16 cellular contexts compared by ENCODE assay signal in the genomic region with DNA sequence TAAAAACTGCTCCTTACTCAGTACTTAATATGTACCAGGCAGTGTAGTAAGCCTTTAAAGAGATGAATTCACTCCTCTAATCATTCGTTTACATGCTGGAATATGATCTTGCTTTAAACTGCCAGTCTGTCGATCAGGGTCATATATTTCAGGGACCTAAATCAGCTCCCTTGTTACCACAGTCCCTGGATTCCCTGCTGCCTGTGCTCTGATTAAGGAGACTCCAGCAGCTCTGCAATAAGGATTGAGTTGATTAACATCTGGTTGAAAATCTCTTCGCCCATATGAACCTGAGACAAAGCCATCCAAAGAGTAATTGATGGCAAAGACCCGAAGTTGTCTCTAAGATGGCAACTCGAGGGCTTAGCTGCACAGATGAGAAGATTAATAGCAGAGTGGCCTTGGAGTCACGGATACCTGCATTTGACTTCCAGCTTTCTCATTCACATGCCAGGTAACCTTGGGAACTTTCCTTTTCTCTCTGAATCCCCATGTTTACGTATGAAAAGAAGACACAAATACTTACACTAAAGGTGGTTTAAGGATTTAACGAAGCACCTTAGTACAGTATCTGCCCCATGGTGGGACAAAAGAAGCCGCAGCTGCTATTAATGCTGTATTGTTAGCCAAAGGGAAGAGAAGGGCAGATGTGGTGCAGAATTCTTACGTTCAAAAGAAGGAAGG.
"Had no signal": no experiment of that assay in that cellular context is flagged by ENCODE, and none has a peak within 500 bp of the region (broad histone marks: within the 10 kb centered on the region; RNA-seq: fewer than 3 reads in every experiment).

No MANE protein-coding gene starts in this region.

- H3K27me3 ChIP-seq: gastrocnemius medialis, thyroid gland had no signal

- H3K36me3 ChIP-seq: gastrocnemius medialis, thyroid gland had no signal

- H3K4me1 ChIP-seq: gastrocnemius medialis had no signal

- H3K4me1 Mint-ChIP-seq: activated CD4-positive, alpha-beta T cell treated with anti-CD3 and anti-CD28 coated beads for 36 hours had no signal

- ATAC-seq: activated CD4-positive, alpha-beta T cell treated with anti-CD3 and anti-CD28 coated beads for 36 hours; esophagus mucosa; gastrocnemius medialis; left lobe of liver; natural killer cell treated with Interleukin-12 subunit alpha and Interleukin-12 subunit beta and Interleukin-15 and Interleukin-18, amount 100 ng/mL, for 72 hours had no signal

- H3K36me3 Mint-ChIP-seq: activated naive CD8-positive, alpha-beta T cell; mesothelial cell of epicardium; natural killer cell treated with Interleukin-12 subunit alpha and Interleukin-12 subunit beta and Interleukin-15 and Interleukin-18, amount 100 ng/mL, for 72 hours had no signal

- DNase-seq: activated CD4-positive, alpha-beta T cell treated with anti-CD3 and anti-CD28 coated beads for 36 hours; activated CD4-positive, alpha-beta T cell treated with anti-CD3 and anti-CD28 coated beads, Interleukin-2, amount 50 U/mL, for 48 hours; cerebellar nuclear complex; cortex of kidney; gastrocnemius medialis; stimulated activated CD8-positive, alpha-beta memory T cell treated with anti-CD3 and anti-CD28 coated beads, Interleukin-4, amount 100 ng/mL, for 48 hours; stimulated activated naive CD4-positive, alpha-beta T cell; thyroid gland had no signal

- H3K4me3 ChIP-seq: gastrocnemius medialis, lung, thyroid gland had no signal

- H3K9me3 Mint-ChIP-seq: activated T-helper 1 cell treated with anti-CD3 and anti-CD28 coated beads, Interleukin-12 subunit alpha, Interleukin-12 subunit beta, Interleukin-2, Interleukin-4 antibody, amounts not matched to agents 30 ng/mL and 10 ng/mL and 1 ng/mL, durations not matched to agents 14 hours and 24 hours and 36 hours; mesothelial cell of epicardium; natural killer cell treated with Interleukin-12 subunit alpha and Interleukin-12 subunit beta and Interleukin-15 and Interleukin-18, amount 100 ng/mL, for 72 hours had no signal

- H3K9me3 ChIP-seq: gastrocnemius medialis, thyroid gland had no signal

- H3K27ac Mint-ChIP-seq: activated naive CD8-positive, alpha-beta T cell; activated T-helper 1 cell treated with anti-CD3 and anti-CD28 coated beads, Interleukin-12 subunit alpha, Interleukin-12 subunit beta, Interleukin-2, Interleukin-4 antibody, amounts not matched to agents 30 ng/mL and 10 ng/mL and 1 ng/mL, durations not matched to agents 14 hours and 24 hours and 36 hours; mesothelial cell of epicardium; natural killer cell treated with Interleukin-12 subunit alpha and Interleukin-12 subunit beta and Interleukin-15 and Interleukin-18, amount 100 ng/mL, for 72 hours; progenitor cell of endocrine pancreas had no signal

- H3K27ac ChIP-seq: gastrocnemius medialis, thyroid gland had no signal

- H3K4me3 Mint-ChIP-seq: activated CD4-positive, alpha-beta T cell treated with anti-CD3 and anti-CD28 coated beads for 36 hours; activated naive CD8-positive, alpha-beta T cell; activated T-helper 1 cell treated with anti-CD3 and anti-CD28 coated beads, Interleukin-12 subunit alpha, Interleukin-12 subunit beta, Interleukin-2, Interleukin-4 antibody, amounts not matched to agents 30 ng/mL and 10 ng/mL and 1 ng/mL, durations not matched to agents 14 hours and 24 hours and 36 hours; mesothelial cell of epicardium; natural killer cell treated with Interleukin-12 subunit alpha and Interleukin-12 subunit beta and Interleukin-15 and Interleukin-18, amount 100 ng/mL, for 72 hours had no signal
